ENCODE assay signal across 28 cellular contexts in genomic region chr9:126536836-126537465, GRCh38.
"Had no signal": no experiment of that assay in that cellular context is flagged by ENCODE, and none has a peak within 500 bp of the region (broad histone marks: within the 10 kb centered on the region; RNA-seq: fewer than 3 reads in every experiment).

No MANE protein-coding gene starts in this region.

- H3K4me1 ChIP-seq: tibial nerve, uterus had no signal

- H3K9me3 ChIP-seq: left ventricle myocardium inferior, suprapubic skin, tibial nerve, uterus had no signal

- H3K4me3 Mint-ChIP-seq: activated CD4-positive, alpha-beta T cell treated with anti-CD3 and anti-CD28 coated beads, Interleukin-2, amount 10 ng/mL, durations not matched to agents 7 days and 5 days; activated CD8-positive, alpha-beta memory T cell treated with anti-CD3 and anti-CD28 coated beads, Interleukin-2, amount 10 ng/mL, durations not matched to agents 7 days and 5 days; activated CD8-positive, alpha-beta T cell treated with anti-CD3 and anti-CD28 coated beads for 36 hours; activated naive CD4-positive, alpha-beta T cell treated with anti-CD3 and anti-CD28 coated beads, Interleukin-2, amount 50 U/mL, for 24 hours; brain; immature natural killer cell; nephron; stimulated activated naive CD8-positive, alpha-beta T cell treated with anti-CD3 and anti-CD28 coated beads, Interleukin-15, amount 100 ng/mL, for 72 hours had no signal

- ATAC-seq: activated CD8-positive, alpha-beta memory T cell treated with anti-CD3 and anti-CD28 coated beads, Interleukin-2, amount 10 ng/mL, durations not matched to agents 7 days and 5 days; activated CD8-positive, alpha-beta T cell treated with anti-CD3 and anti-CD28 coated beads for 36 hours; stimulated activated naive CD8-positive, alpha-beta T cell treated with anti-CD3 and anti-CD28 coated beads, Interleukin-15, amount 100 ng/mL, for 72 hours had no signal

- H2AFZ ChIP-seq: hepatocyte had no signal

- H3K4me3 ChIP-seq: hepatocyte, left ventricle myocardium inferior, suprapubic skin, tibial nerve, uterus had no signal

- H3K27ac ChIP-seq: hepatocyte, left ventricle myocardium inferior, suprapubic skin, tibial nerve, uterus, WERI-Rb-1 had no signal

- DNase-seq: activated CD4-positive, alpha-beta T cell treated with anti-CD3 and anti-CD28 coated beads, Interleukin-2, amount 10 ng/mL, durations not matched to agents 7 days and 5 days; activated CD4-positive, CD25-positive, alpha-beta regulatory T cell treated with anti-CD3 and anti-CD28 coated beads, Interleukin-2, amount 50 U/mL, for 72 hours; activated CD8-positive, alpha-beta memory T cell treated with anti-CD3 and anti-CD28 coated beads, Interleukin-2, amount 10 ng/mL, durations not matched to agents 7 days and 5 days; activated CD8-positive, alpha-beta T cell treated with anti-CD3 and anti-CD28 coated beads for 36 hours; activated gamma-delta T cell treated with Interleukin-2 at 50 U/mL for 16 hours; activated T-cell treated with anti-CD3 and anti-CD28 coated beads for 4 hours; anterior cingulate cortex; dermis blood vessel endothelial cell; effector CD8-positive, alpha-beta T cell; erythroblast; foreskin fibroblast; immature natural killer cell; kidney glomerular epithelial cell; left ventricle myocardium inferior; mammary epithelial cell; midbrain; stimulated activated CD4-positive, alpha-beta T cell treated with anti-CD3 and anti-CD28 coated beads, Interleukin-1b, Interleukin-23, amount 100 ng/mL, for 48 hours; stimulated activated naive CD8-positive, alpha-beta T cell treated with anti-CD3 and anti-CD28 coated beads, Interleukin-15, amount 100 ng/mL, for 72 hours; T-helper 1 cell; uterus; WERI-Rb-1 had no signal

- H3K36me3 Mint-ChIP-seq: activated CD8-positive, alpha-beta memory T cell treated with anti-CD3 and anti-CD28 coated beads, Interleukin-2, amount 10 ng/mL, durations not matched to agents 7 days and 5 days; activated naive CD4-positive, alpha-beta T cell treated with anti-CD3 and anti-CD28 coated beads, Interleukin-2, amount 50 U/mL, for 24 hours; brain; immature natural killer cell had no signal

- H3K36me3 ChIP-seq: left ventricle myocardium inferior, suprapubic skin, tibial nerve, uterus, WERI-Rb-1 had no signal

- H3K4me1 Mint-ChIP-seq: activated CD4-positive, alpha-beta T cell treated with anti-CD3 and anti-CD28 coated beads, Interleukin-2, amount 10 ng/mL, durations not matched to agents 7 days and 5 days; activated CD8-positive, alpha-beta memory T cell treated with anti-CD3 and anti-CD28 coated beads, Interleukin-2, amount 10 ng/mL, durations not matched to agents 7 days and 5 days; activated naive CD4-positive, alpha-beta T cell treated with anti-CD3 and anti-CD28 coated beads, Interleukin-2, amount 50 U/mL, for 24 hours; immature natural killer cell; stimulated activated naive CD8-positive, alpha-beta T cell treated with anti-CD3 and anti-CD28 coated beads, Interleukin-15, amount 100 ng/mL, for 72 hours had no signal

- H3K9me3 Mint-ChIP-seq: activated CD4-positive, alpha-beta T cell treated with anti-CD3 and anti-CD28 coated beads, Interleukin-2, amount 10 ng/mL, durations not matched to agents 7 days and 5 days; activated CD8-positive, alpha-beta T cell treated with anti-CD3 and anti-CD28 coated beads for 36 hours; activated naive CD4-positive, alpha-beta T cell treated with anti-CD3 and anti-CD28 coated beads, Interleukin-2, amount 50 U/mL, for 24 hours; immature natural killer cell; nephron; stimulated activated naive CD8-positive, alpha-beta T cell treated with anti-CD3 and anti-CD28 coated beads, Interleukin-15, amount 100 ng/mL, for 72 hours had no signal

- FAIRE-seq: TTC549 had no signal

- H3K27ac Mint-ChIP-seq: activated CD4-positive, alpha-beta T cell treated with anti-CD3 and anti-CD28 coated beads, Interleukin-2, amount 10 ng/mL, durations not matched to agents 7 days and 5 days; activated CD8-positive, alpha-beta memory T cell treated with anti-CD3 and anti-CD28 coated beads, Interleukin-2, amount 10 ng/mL, durations not matched to agents 7 days and 5 days; activated CD8-positive, alpha-beta T cell treated with anti-CD3 and anti-CD28 coated beads for 36 hours; activated naive CD4-positive, alpha-beta T cell treated with anti-CD3 and anti-CD28 coated beads, Interleukin-2, amount 50 U/mL, for 24 hours; immature natural killer cell; nephron; stimulated activated naive CD8-positive, alpha-beta T cell treated with anti-CD3 and anti-CD28 coated beads, Interleukin-15, amount 100 ng/mL, for 72 hours had no signal

- H3K4me2 ChIP-seq: hepatocyte had no signal
